ENCODE assay signal across 1 cellular context in the genomic region with DNA sequence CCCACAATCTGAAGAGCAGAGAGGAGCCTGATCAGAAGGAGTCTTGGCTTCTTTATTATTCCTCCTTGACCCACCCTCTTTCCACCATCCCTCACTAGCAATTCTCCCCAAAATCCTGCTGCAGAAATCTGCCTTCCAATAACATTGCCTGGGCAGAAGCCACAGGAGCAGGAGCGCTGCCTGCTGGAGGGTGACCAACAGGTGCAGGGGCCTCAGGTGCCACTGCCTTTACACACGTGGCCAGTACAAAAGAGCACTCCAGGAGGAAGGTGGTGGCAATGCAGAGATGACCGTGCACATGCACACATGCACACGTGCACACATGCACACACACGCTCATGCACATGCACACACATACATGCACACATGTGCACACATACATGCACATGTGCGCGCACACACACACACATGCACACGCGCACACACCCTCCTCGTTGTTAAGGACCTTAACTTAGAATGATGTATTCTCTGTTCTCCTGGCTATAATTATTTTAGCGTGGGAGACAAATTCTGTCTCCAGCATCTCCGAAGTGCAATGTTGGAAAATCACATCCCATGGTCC.
TF ChIP-seq lines count a peak whose summit lies in the region.

No MANE protein-coding gene starts in this region.

TF ChIP-seq in GM23338, 12 proteins besides CTCF, POLR2A, EP300 and RAD21:
- TF ChIP-seq, protein P1, sequence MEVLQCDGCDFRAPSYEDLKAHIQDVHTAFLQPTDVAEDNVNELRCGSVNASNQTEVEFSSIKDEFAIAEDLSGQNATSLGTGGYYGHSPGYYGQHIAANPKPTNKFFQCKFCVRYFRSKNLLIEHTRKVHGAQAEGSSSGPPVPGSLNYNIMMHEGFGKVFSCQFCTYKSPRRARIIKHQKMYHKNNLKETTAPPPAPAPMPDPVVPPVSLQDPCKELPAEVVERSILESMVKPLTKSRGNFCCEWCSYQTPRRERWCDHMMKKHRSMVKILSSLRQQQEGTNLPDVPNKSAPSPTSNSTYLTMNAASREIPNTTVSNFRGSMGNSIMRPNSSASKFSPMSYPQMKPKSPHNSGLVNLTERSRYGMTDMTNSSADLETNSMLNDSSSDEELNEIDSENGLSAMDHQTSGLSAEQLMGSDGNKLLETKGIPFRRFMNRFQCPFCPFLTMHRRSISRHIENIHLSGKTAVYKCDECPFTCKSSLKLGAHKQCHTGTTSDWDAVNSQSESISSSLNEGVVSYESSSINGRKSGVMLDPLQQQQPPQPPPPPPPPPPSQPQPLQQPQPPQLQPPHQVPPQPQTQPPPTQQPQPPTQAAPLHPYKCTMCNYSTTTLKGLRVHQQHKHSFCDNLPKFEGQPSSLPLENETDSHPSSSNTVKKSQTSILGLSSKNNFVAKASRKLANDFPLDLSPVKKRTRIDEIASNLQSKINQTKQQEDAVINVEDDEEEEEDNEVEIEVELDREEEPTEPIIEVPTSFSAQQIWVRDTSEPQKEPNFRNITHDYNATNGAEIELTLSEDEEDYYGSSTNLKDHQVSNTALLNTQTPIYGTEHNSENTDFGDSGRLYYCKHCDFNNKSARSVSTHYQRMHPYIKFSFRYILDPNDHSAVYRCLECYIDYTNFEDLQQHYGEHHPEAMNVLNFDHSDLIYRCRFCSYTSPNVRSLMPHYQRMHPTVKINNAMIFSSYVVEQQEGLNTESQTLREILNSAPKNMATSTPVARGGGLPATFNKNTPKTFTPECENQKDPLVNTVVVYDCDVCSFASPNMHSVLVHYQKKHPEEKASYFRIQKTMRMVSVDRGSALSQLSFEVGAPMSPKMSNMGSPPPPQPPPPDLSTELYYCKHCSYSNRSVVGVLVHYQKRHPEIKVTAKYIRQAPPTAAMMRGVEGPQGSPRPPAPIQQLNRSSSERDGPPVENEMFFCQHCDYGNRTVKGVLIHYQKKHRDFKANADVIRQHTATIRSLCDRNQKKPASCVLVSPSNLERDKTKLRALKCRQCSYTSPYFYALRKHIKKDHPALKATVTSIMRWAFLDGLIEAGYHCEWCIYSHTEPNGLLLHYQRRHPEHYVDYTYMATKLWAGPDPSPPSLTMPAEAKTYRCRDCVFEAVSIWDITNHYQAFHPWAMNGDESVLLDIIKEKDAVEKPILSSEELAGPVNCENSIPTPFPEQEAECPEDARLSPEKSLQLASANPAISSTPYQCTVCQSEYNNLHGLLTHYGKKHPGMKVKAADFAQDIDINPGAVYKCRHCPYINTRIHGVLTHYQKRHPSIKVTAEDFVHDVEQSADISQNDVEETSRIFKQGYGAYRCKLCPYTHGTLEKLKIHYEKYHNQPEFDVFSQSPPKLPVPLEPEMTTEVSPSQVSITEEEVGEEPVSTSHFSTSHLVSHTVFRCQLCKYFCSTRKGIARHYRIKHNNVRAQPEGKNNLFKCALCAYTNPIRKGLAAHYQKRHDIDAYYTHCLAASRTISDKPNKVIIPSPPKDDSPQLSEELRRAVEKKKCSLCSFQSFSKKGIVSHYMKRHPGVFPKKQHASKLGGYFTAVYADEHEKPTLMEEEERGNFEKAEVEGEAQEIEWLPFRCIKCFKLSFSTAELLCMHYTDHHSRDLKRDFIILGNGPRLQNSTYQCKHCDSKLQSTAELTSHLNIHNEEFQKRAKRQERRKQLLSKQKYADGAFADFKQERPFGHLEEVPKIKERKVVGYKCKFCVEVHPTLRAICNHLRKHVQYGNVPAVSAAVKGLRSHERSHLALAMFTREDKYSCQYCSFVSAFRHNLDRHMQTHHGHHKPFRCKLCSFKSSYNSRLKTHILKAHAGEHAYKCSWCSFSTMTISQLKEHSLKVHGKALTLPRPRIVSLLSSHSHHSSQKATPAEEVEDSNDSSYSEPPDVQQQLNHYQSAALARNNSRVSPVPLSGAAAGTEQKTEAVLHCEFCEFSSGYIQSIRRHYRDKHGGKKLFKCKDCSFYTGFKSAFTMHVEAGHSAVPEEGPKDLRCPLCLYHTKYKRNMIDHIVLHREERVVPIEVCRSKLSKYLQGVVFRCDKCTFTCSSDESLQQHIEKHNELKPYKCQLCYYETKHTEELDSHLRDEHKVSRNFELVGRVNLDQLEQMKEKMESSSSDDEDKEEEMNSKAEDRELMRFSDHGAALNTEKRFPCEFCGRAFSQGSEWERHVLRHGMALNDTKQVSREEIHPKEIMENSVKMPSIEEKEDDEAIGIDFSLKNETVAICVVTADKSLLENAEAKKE (CRISPR knock-in tag; IDR thresholded peaks at IDR 0.05): no peak
- TF ChIP-seq EZH2phosphoT487 (IDR thresholded peaks at IDR 0.05; ENCODE audit: unreplicated experiment) (no peak), STAT1 (IDR thresholded peaks at IDR 0.05; ENCODE audit: unreplicated experiment) (no peak), POLR2AphosphoS5 (IDR thresholded peaks at IDR 0.05; ENCODE audit: low read depth) (no peak), EZH2 (IDR thresholded peaks at IDR 0.05; ENCODE audit: low read depth, unreplicated experiment) (no peak), NANOG (IDR thresholded peaks at IDR 0.05; ENCODE audit: borderline replicate concordance) (no peak), JUNB (IDR thresholded peaks at IDR 0.05; ENCODE audit: unreplicated experiment) (no peak), ZNF114 (CRISPR knock-in tag; IDR thresholded peaks at IDR 0.05) (no peak), ZNF331 (CRISPR knock-in tag; IDR thresholded peaks at IDR 0.05; ENCODE audit: low read depth) (no peak), CREB1 (CRISPR knock-in tag; IDR thresholded peaks at IDR 0.05; ENCODE audit: low read depth) (no peak)
- TF ChIP-seq, protein P2, sequence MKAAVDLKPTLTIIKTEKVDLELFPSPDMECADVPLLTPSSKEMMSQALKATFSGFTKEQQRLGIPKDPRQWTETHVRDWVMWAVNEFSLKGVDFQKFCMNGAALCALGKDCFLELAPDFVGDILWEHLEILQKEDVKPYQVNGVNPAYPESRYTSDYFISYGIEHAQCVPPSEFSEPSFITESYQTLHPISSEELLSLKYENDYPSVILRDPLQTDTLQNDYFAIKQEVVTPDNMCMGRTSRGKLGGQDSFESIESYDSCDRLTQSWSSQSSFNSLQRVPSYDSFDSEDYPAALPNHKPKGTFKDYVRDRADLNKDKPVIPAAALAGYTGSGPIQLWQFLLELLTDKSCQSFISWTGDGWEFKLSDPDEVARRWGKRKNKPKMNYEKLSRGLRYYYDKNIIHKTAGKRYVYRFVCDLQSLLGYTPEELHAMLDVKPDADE (IDR thresholded peaks at IDR 0.05): no peak
- TF ChIP-seq, protein P3, sequence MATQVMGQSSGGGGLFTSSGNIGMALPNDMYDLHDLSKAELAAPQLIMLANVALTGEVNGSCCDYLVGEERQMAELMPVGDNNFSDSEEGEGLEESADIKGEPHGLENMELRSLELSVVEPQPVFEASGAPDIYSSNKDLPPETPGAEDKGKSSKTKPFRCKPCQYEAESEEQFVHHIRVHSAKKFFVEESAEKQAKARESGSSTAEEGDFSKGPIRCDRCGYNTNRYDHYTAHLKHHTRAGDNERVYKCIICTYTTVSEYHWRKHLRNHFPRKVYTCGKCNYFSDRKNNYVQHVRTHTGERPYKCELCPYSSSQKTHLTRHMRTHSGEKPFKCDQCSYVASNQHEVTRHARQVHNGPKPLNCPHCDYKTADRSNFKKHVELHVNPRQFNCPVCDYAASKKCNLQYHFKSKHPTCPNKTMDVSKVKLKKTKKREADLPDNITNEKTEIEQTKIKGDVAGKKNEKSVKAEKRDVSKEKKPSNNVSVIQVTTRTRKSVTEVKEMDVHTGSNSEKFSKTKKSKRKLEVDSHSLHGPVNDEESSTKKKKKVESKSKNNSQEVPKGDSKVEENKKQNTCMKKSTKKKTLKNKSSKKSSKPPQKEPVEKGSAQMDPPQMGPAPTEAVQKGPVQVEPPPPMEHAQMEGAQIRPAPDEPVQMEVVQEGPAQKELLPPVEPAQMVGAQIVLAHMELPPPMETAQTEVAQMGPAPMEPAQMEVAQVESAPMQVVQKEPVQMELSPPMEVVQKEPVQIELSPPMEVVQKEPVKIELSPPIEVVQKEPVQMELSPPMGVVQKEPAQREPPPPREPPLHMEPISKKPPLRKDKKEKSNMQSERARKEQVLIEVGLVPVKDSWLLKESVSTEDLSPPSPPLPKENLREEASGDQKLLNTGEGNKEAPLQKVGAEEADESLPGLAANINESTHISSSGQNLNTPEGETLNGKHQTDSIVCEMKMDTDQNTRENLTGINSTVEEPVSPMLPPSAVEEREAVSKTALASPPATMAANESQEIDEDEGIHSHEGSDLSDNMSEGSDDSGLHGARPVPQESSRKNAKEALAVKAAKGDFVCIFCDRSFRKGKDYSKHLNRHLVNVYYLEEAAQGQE (IDR thresholded peaks at IDR 0.05; ENCODE audit: unreplicated experiment): no peak
